Comparison of ENCODE assay signal across 9 cellular contexts in the genomic region with DNA sequence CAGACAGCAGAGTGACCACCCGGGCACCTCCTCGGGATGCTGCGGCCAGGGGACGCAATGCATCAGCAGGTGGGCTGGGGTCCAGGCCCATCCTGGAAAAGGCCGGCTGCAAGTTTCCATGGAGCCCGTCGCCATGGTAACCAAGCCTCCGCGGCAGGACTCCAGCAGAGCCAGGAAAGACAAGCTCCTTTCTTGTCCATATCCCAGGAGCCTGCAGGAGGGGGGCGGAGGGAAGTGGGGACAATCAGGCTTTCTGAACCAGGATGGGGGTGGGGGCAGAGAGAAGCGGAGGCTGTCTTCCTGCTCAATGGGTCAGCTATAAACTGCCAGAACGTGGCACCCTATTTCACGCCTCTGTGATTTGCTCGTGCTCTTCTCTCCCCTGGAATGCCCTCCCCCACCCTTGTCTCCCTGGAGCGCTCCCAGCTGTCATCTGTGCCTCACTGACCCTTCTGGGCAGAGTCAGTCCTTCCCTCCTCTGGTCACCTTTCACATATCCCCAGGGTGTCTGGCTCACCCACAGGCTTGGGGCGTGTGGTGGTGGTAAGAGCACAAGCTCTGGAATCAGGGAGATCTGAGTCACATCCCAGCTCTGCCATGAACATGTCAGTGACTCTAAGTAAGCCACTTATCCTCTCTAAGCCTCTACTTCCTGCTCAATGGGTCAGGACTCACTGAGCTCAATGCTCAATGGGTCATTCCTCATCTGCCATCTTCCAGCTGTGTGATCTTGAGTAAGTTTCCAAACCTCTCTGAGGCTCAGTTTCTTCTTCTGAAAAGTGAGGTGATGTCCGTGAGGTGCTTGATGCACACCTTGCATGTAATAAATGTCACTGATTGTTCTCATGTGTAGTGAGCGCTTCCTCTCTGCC. TPM values are rescaled to one million over a fixed set of nuclear protein-coding genes. Genes with fewer than 3 reads are reported as not detected.
A peak's percentile ranks its signal among the peaks of the same experiment; 100 is the strongest.
DNase-seq lines count a peak whose midpoint lies in the region; ATAC-seq, FAIRE-seq and TF ChIP-seq lines count a peak whose summit lies in the region.
"Had no signal": no experiment of that assay in that cellular context is flagged by ENCODE, and none has a peak within 500 bp of the region (broad histone marks: within the 10 kb centered on the region; RNA-seq: fewer than 3 reads in every experiment).

No MANE protein-coding gene starts in this region.

- H3K4me1 Mint-ChIP-seq in brain = no peaks in the 10 kb centered on the region

- H3K27me3 Mint-ChIP-seq in brain = peaks cover 4% of the 10 kb centered on the region

- peak overlapping the region; percentile 53 to 79 (median 75) for H3K4me3 Mint-ChIP-seq in brain

- peak; percentile 91 for DNase-seq in A172 (ENCODE audit: low spot score)
- DNase-seq in HTR-8/SVneo (ENCODE audit: insufficient read length, low spot score) = peak; percentile 66
- DNase-seq in islet precursor cell = peak; percentile 94
- DNase-seq in activated naive CD4-positive, alpha-beta T cell (lab: John Stamatoyannopoulos, UW) = no peak

- no peak for TF ChIP-seq CTCF in brain (conservative IDR thresholded peaks at IDR 0.05)

- peaks cover 0 to 8% (median 0%) of the 10 kb centered on the region in 5 experiments for H3K9me3 Mint-ChIP-seq in brain

- no peaks in the 10 kb centered on the region for H3K36me3 Mint-ChIP-seq in brain

- FAIRE-seq in HTR-8/SVneo (lab: Jason Lieb, UNC) = peak; percentile 84
- FAIRE-seq: G401.6 had no signal

- H3K27ac ChIP-seq in temporal lobe (ENCODE audit: low read depth, low read length) = peak overlapping the region; percentile 90

- ATAC-seq in GM19328 (IDR thresholded peaks at IDR 0.05; ENCODE audit: unreplicated experiment) (no peak), HG02884 (IDR thresholded peaks at IDR 0.05; ENCODE audit: unreplicated experiment) (no peak)

- peak overlapping the region in 2 of 5 experiments; percentile 91 to 96 for H3K27ac Mint-ChIP-seq in brain

RNA-seq across cellular contexts. Expression of a gene that starts 58.9 kb away (rescaled TPM):
- total RNA-seq in A172 (2014; rRNA removed; shearing (Covaris generic)) = 0.12 TPM in 1 of 2 replicates, not detected in the other
- 35.0 TPM for polyA plus RNA-seq in brain (ENCODE audit: insufficient read depth, low read depth, low replicate concordance)
- total RNA-seq in temporal lobe = 3.9 TPM

Comparison
In these comparisons a context has a peak if more than half of its experiments do, and no peak if none do; other contexts are left out.
1. DNase-seq: peak in A172 (single experiment), HTR-8/SVneo (single experiment) and islet precursor cell (single experiment); none in activated naive CD4-positive, alpha-beta T cell (0 of 4).